Comparison of ENCODE assay signal across 28 cellular contexts in the genomic region with DNA sequence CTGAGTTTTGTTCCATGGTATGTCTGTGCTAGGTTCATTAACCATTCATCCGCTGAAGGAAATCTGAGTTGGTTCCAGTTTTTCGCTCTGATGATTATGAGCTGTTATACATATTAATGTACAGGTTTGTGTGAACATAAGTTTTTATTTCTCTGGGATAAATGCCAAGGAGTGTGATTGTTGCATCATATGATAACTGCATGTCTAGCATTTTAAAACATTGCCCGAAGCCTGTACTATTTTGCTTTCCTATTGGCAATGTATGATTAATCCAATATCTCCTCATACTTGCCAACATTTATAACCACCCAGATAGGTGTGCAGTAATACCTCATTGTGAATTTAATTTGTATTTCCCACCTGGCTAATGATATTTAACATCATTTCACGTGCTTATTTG.
"Had no signal": no experiment of that assay in that cellular context is flagged by ENCODE, and none has a peak within 500 bp of the region (broad histone marks: within the 10 kb centered on the region; RNA-seq: fewer than 3 reads in every experiment).

No MANE protein-coding gene starts in this region.

- H3K9me3 Mint-ChIP-seq: activated B cell treated with CpG ODN at 0.5 μM for 24 hours; activated CD4-positive, alpha-beta memory T cell treated with anti-CD3 and anti-CD28 coated beads for 36 hours; activated CD4-positive, alpha-beta T cell treated with anti-CD3 and anti-CD28 coated beads, Interleukin-2, amount 10 ng/mL, durations not matched to agents 7 days and 5 days; activated naive CD4-positive, alpha-beta T cell treated with anti-CD3 and anti-CD28 coated beads for 36 hours; activated T-helper 17 cell treated with anti-CD3 and anti-CD28 coated beads, Interleukin-2, amount 50 U/mL, for 72 hours had no signal

- H3K4me1 ChIP-seq: Peyer's patch had no signal

- H3K27me3 Mint-ChIP-seq: activated B cell treated with CpG ODN at 0.5 μM for 24 hours; activated CD4-positive, alpha-beta memory T cell treated with anti-CD3 and anti-CD28 coated beads for 36 hours had no signal

- H3K27ac ChIP-seq: KMS-11, Peyer's patch, RWPE1 had no signal

- H3K36me3 Mint-ChIP-seq: activated CD4-positive, alpha-beta memory T cell treated with anti-CD3 and anti-CD28 coated beads for 36 hours; activated naive CD8-positive, alpha-beta T cell; brain had no signal

- DNase-seq: activated B cell treated with CpG ODN at 0.5 μM for 24 hours; activated CD4-positive, alpha-beta memory T cell treated with anti-CD3 and anti-CD28 coated beads for 36 hours; activated CD4-positive, alpha-beta T cell treated with anti-CD3 and anti-CD28 coated beads, Interleukin-2, amount 10 ng/mL, durations not matched to agents 7 days and 5 days; activated CD8-positive, alpha-beta memory T cell treated with anti-CD3 and anti-CD28 coated beads for 24 hours; activated gamma-delta T cell; activated naive CD4-positive, alpha-beta T cell treated with anti-CD3 and anti-CD28 coated beads for 36 hours; activated T-cell treated with anti-CD3 and anti-CD28 coated beads for 4 hours; activated T-cell treated with anti-CD3 and anti-CD28 coated beads, Interleukin-2, amount 50 U/mL, for 48 hours; amygdala; NCI-H1105 treated with DMSO at 0.1 percent for 48 hours; NCI-H1436 treated with DMSO at 0.1 percent for 48 hours; NCI-H1930; NCI-H2171; NCI-H2227 treated with DMSO at 0.1 percent for 48 hours; NCI-H510A; NCI-H526 treated with DMSO at 0.1 percent for 48 hours; NCI-H82; Peyer's patch; SHP77; T-helper 17 cell; T1000 had no signal

- H3K27me3 ChIP-seq: Peyer's patch had no signal

- H3K4me1 Mint-ChIP-seq: activated B cell treated with CpG ODN at 0.5 μM for 24 hours; activated CD4-positive, alpha-beta T cell treated with anti-CD3 and anti-CD28 coated beads, Interleukin-2, amount 10 ng/mL, durations not matched to agents 7 days and 5 days; activated T-helper 17 cell treated with anti-CD3 and anti-CD28 coated beads, Interleukin-2, amount 50 U/mL, for 72 hours; T-helper 17 cell had no signal

- H3K4me3 ChIP-seq: Peyer's patch had no signal

- FAIRE-seq: astrocyte, TTC549 had no signal

- ATAC-seq: activated T-helper 17 cell treated with anti-CD3 and anti-CD28 coated beads, Interleukin-2, amount 50 U/mL, for 72 hours; T-helper 17 cell had no signal

- H3K36me3 ChIP-seq: Peyer's patch had no signal

- H3K4me2 ChIP-seq: KMS-11 had no signal

- H3K27ac Mint-ChIP-seq: activated B cell treated with CpG ODN at 0.5 μM for 24 hours; activated CD4-positive, alpha-beta memory T cell treated with anti-CD3 and anti-CD28 coated beads for 36 hours; activated CD4-positive, alpha-beta T cell treated with anti-CD3 and anti-CD28 coated beads, Interleukin-2, amount 10 ng/mL, durations not matched to agents 7 days and 5 days; activated naive CD4-positive, alpha-beta T cell treated with anti-CD3 and anti-CD28 coated beads for 36 hours; activated naive CD8-positive, alpha-beta T cell; activated T-helper 17 cell treated with anti-CD3 and anti-CD28 coated beads, Interleukin-2, amount 50 U/mL, for 72 hours; brain; T-helper 17 cell had no signal

- H3K9ac ChIP-seq: KMS-11 had no signal

- H3K4me3 Mint-ChIP-seq: activated B cell treated with CpG ODN at 0.5 μM for 24 hours; activated CD4-positive, alpha-beta memory T cell treated with anti-CD3 and anti-CD28 coated beads for 36 hours; activated CD4-positive, alpha-beta T cell treated with anti-CD3 and anti-CD28 coated beads, Interleukin-2, amount 10 ng/mL, durations not matched to agents 7 days and 5 days; activated naive CD4-positive, alpha-beta T cell treated with anti-CD3 and anti-CD28 coated beads for 36 hours; activated naive CD8-positive, alpha-beta T cell; activated T-helper 17 cell treated with anti-CD3 and anti-CD28 coated beads, Interleukin-2, amount 50 U/mL, for 72 hours; brain; T-helper 17 cell had no signal

- H3K9me3 ChIP-seq: Peyer's patch had no signal
